1 cellular context compared by ENCODE assay signal in the genomic region with DNA sequence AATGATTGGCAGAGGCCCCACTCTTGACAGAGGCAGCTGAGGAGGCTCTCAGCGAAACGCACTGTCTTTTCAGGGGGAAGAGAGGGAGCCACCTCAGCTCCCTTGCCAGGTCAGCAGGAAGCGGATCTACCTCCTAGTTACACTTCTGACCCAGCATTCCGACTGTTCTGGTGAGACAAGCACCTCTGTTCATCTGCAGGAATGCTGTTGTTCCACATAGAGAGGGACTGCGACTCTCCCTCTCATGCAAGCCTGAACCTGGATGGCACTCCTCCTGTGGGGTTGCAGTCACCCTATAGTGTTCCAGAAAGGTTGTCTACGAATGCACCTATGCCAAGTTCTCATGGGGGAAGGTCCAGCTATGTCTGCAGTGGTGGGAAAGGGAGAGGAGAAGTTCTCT.
TF ChIP-seq lines count a peak whose summit lies in the region.

No MANE protein-coding gene starts in this region.

TF ChIP-seq in GM23338, 12 proteins besides CTCF, POLR2A, EP300 and RAD21 (continued from another document):
- TF ChIP-seq, protein P1, sequence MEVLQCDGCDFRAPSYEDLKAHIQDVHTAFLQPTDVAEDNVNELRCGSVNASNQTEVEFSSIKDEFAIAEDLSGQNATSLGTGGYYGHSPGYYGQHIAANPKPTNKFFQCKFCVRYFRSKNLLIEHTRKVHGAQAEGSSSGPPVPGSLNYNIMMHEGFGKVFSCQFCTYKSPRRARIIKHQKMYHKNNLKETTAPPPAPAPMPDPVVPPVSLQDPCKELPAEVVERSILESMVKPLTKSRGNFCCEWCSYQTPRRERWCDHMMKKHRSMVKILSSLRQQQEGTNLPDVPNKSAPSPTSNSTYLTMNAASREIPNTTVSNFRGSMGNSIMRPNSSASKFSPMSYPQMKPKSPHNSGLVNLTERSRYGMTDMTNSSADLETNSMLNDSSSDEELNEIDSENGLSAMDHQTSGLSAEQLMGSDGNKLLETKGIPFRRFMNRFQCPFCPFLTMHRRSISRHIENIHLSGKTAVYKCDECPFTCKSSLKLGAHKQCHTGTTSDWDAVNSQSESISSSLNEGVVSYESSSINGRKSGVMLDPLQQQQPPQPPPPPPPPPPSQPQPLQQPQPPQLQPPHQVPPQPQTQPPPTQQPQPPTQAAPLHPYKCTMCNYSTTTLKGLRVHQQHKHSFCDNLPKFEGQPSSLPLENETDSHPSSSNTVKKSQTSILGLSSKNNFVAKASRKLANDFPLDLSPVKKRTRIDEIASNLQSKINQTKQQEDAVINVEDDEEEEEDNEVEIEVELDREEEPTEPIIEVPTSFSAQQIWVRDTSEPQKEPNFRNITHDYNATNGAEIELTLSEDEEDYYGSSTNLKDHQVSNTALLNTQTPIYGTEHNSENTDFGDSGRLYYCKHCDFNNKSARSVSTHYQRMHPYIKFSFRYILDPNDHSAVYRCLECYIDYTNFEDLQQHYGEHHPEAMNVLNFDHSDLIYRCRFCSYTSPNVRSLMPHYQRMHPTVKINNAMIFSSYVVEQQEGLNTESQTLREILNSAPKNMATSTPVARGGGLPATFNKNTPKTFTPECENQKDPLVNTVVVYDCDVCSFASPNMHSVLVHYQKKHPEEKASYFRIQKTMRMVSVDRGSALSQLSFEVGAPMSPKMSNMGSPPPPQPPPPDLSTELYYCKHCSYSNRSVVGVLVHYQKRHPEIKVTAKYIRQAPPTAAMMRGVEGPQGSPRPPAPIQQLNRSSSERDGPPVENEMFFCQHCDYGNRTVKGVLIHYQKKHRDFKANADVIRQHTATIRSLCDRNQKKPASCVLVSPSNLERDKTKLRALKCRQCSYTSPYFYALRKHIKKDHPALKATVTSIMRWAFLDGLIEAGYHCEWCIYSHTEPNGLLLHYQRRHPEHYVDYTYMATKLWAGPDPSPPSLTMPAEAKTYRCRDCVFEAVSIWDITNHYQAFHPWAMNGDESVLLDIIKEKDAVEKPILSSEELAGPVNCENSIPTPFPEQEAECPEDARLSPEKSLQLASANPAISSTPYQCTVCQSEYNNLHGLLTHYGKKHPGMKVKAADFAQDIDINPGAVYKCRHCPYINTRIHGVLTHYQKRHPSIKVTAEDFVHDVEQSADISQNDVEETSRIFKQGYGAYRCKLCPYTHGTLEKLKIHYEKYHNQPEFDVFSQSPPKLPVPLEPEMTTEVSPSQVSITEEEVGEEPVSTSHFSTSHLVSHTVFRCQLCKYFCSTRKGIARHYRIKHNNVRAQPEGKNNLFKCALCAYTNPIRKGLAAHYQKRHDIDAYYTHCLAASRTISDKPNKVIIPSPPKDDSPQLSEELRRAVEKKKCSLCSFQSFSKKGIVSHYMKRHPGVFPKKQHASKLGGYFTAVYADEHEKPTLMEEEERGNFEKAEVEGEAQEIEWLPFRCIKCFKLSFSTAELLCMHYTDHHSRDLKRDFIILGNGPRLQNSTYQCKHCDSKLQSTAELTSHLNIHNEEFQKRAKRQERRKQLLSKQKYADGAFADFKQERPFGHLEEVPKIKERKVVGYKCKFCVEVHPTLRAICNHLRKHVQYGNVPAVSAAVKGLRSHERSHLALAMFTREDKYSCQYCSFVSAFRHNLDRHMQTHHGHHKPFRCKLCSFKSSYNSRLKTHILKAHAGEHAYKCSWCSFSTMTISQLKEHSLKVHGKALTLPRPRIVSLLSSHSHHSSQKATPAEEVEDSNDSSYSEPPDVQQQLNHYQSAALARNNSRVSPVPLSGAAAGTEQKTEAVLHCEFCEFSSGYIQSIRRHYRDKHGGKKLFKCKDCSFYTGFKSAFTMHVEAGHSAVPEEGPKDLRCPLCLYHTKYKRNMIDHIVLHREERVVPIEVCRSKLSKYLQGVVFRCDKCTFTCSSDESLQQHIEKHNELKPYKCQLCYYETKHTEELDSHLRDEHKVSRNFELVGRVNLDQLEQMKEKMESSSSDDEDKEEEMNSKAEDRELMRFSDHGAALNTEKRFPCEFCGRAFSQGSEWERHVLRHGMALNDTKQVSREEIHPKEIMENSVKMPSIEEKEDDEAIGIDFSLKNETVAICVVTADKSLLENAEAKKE (CRISPR knock-in tag; IDR thresholded peaks at IDR 0.05): no peak
- no peak for TF ChIP-seq EZH2phosphoT487 (IDR thresholded peaks at IDR 0.05; ENCODE audit: unreplicated experiment)
- TF ChIP-seq JUNB (IDR thresholded peaks at IDR 0.05; ENCODE audit: unreplicated experiment): no peak
- no peak for TF ChIP-seq ETS1 (IDR thresholded peaks at IDR 0.05)
- TF ChIP-seq NANOG (IDR thresholded peaks at IDR 0.05; ENCODE audit: borderline replicate concordance): no peak
- no peak for TF ChIP-seq CREB1 (CRISPR knock-in tag; IDR thresholded peaks at IDR 0.05; ENCODE audit: low read depth)
- TF ChIP-seq ZNF114 (CRISPR knock-in tag; IDR thresholded peaks at IDR 0.05): no peak
- no peak for TF ChIP-seq REST (IDR thresholded peaks at IDR 0.05; ENCODE audit: unreplicated experiment)
- no peak for TF ChIP-seq ZNF331 (CRISPR knock-in tag; IDR thresholded peaks at IDR 0.05; ENCODE audit: low read depth)
